1 cellular context compared by ENCODE assay signal in the genomic region with DNA sequence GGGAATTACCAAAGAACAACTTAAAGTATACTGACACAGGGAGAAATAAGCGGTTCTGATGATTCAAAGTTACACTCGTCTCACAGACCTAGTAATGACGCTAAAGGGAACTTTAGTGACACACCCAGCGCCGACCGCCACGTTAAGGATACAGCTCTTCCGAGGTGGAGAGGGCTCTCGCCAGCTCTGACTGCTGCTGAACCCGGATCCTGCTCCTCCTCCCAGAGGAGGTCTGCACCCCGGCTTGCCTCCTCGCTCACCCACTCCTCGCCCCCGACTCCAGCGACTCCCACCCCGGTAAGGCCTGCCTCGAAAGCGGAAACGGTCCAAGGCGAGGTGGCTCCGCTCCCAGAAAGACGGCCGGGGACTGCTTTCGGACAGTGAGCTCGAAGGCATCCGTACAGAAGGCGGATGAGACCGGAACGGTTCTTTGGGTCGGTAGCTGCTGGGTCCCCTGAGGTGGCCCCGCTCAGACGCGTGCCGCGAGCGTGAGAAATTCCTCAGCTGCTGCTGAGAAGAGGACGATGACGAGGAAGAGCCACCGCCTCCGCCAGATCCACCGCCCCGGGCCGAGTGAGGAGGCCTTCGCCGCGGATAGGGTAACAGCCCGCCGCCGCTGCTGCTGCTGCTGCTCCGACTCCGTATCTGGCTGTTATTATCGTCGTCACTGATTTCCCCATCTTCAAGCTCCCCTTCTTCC.
TF ChIP-seq lines count a peak whose summit lies in the region.

No MANE protein-coding gene starts in this region.

TF ChIP-seq in WTC11, 78 proteins besides CTCF, POLR2A, EP300 and RAD21 (continued from another document):
- TF ChIP-seq, protein P1, sequence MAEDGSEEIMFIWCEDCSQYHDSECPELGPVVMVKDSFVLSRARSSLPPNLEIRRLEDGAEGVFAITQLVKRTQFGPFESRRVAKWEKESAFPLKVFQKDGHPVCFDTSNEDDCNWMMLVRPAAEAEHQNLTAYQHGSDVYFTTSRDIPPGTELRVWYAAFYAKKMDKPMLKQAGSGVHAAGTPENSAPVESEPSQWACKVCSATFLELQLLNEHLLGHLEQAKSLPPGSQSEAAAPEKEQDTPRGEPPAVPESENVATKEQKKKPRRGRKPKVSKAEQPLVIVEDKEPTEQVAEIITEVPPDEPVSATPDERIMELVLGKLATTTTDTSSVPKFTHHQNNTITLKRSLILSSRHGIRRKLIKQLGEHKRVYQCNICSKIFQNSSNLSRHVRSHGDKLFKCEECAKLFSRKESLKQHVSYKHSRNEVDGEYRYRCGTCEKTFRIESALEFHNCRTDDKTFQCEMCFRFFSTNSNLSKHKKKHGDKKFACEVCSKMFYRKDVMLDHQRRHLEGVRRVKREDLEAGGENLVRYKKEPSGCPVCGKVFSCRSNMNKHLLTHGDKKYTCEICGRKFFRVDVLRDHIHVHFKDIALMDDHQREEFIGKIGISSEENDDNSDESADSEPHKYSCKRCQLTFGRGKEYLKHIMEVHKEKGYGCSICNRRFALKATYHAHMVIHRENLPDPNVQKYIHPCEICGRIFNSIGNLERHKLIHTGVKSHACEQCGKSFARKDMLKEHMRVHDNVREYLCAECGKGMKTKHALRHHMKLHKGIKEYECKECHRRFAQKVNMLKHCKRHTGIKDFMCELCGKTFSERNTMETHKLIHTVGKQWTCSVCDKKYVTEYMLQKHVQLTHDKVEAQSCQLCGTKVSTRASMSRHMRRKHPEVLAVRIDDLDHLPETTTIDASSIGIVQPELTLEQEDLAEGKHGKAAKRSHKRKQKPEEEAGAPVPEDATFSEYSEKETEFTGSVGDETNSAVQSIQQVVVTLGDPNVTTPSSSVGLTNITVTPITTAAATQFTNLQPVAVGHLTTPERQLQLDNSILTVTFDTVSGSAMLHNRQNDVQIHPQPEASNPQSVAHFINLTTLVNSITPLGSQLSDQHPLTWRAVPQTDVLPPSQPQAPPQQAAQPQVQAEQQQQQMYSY (CRISPR knock-in tag; IDR thresholded peaks at IDR 0.05) = no peak
- TF ChIP-seq, protein P2, sequence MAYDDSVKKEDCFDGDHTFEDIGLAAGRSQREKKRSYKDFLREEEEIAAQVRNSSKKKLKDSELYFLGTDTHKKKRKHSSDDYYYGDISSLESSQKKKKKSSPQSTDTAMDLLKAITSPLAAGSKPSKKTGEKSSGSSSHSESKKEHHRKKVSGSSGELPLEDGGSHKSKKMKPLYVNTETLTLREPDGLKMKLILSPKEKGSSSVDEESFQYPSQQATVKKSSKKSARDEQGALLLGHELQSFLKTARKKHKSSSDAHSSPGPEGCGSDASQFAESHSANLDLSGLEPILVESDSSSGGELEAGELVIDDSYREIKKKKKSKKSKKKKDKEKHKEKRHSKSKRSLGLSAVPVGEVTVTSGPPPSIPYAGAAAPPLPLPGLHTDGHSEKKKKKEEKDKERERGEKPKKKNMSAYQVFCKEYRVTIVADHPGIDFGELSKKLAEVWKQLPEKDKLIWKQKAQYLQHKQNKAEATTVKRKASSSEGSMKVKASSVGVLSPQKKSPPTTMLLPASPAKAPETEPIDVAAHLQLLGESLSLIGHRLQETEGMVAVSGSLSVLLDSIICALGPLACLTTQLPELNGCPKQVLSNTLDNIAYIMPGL (CRISPR knock-in tag; IDR thresholded peaks at IDR 0.05) = peak; percentile 72; the same call in 1 of the 2 replicates
